In genomic region chr5:172209714-172210113, GRCh38 we compare ENCODE assay signal across 12 cellular contexts. TPM values are rescaled to one million over a fixed set of nuclear protein-coding genes. Genes with fewer than 3 reads are reported as not detected.
"Had no signal": no experiment of that assay in that cellular context is flagged by ENCODE, and none has a peak within 500 bp of the region (broad histone marks: within the 10 kb centered on the region; RNA-seq: fewer than 3 reads in every experiment).

No MANE protein-coding gene starts in this region.

- H3K4me3 ChIP-seq: GM23338 had no signal

- H3K27ac ChIP-seq: HL-60, KMS-11 had no signal

- DNase-seq: H9, HCEC 1CT, HFFc6, IMR-90, Karpas-422, KBM-7 had no signal

- FAIRE-seq: H1, H54 had no signal

- H3K27ac Mint-ChIP-seq: GM23338, HFFc6 had no signal

- H3K9ac ChIP-seq: KMS-11 had no signal

- H2AFZ ChIP-seq: GM23338 had no signal

- H3K4me1 Mint-ChIP-seq: GM23338, H9 had no signal

- H3K4me2 ChIP-seq: GM23338, KMS-11 had no signal

- H3K4me3 Mint-ChIP-seq: GM23338, H9, HFFc6 had no signal

- H3K9me3 Mint-ChIP-seq: GM23338, H9, HFFc6 had no signal

- ATAC-seq: GM23338 had no signal

RNA-seq across cellular contexts. Expression of gene EFCAB9, which starts 15.7 kb away (rescaled TPM):
- total RNA-seq: GM23338, H1, H9, HFFc6, HT1080, IMR-90 had no signal
- polyA plus RNA-seq: GM23338, H1, IMR-90 had no signal
